24 cellular contexts compared by ENCODE assay signal in genomic region chr4:59223292-59223941, GRCh38.
A peak's percentile ranks its signal among the peaks of the same experiment; 100 is the strongest.
DNase-seq lines count a peak whose midpoint lies in the region; ATAC-seq, FAIRE-seq and TF ChIP-seq lines count a peak whose summit lies in the region.
"Had no signal": no experiment of that assay in that cellular context is flagged by ENCODE, and none has a peak within 500 bp of the region (broad histone marks: within the 10 kb centered on the region; RNA-seq: fewer than 3 reads in every experiment).

No MANE protein-coding gene starts in this region.

- CTCF ChIA-PET in K562 (lab: Yijun Ruan, JAX; ENCODE audit: low intra/inter-chr PET ratio), result no interaction called here

- intact Hi-C loops in K562 (cut with micrococcal nuclease), result no loop called here

- no peak overlapping the region for H3K9ac ChIP-seq in K562 (ENCODE audit: insufficient read depth in 1 of 2, low read depth in 2 of 2, low read length in 2 of 2)
- H3K9ac ChIP-seq: BLaER1 treated with 17β-estradiol and CSF1 and Interleukin-3, amounts not matched to agents 10 nM and 100 nM; KMS-11 had no signal

- H4K20me1 ChIP-seq in K562 (replicated peaks; ENCODE audit: control insufficient read depth, insufficient read depth, low read length), result no peaks in the 10 kb centered on the region
- H4K20me1 ChIP-seq: BLaER1 treated with 17β-estradiol and CSF1 and Interleukin-3, amounts not matched to agents 10 nM and 100 nM had no signal

- POLR2A ChIA-PET in K562 (lab: Yijun Ruan, JAX), result no interaction called here

- in situ Hi-C loops in K562 (cut with MboI), result no loop called here

- TF ChIP-seq CTCF in K562 (IDR thresholded peaks at IDR 0.05 in 2 of 3, conservative IDR thresholded peaks at IDR 0.05 in 1 of 3; ENCODE audit: insufficient read depth in 2 of 3, low read depth in 1 of 3, low read length in 3 of 3), result no peak

- TF ChIP-seq POLR2A in K562 (conservative IDR thresholded peaks at IDR 0.05), result no peak

- 0% methylated on average over 2 of the region's 2 CpGs for WGBS in K562 (ENCODE audit: insufficient coverage, low coverage, missing lambda C conversion rate)

- DNase-seq in NCI-H2081 (lab: John Stamatoyannopoulos, UW), result peak; percentile 23 to 49
- no peak for DNase-seq in NCI-H2081 treated with DMSO at 0.1 percent for 48 hours (lab: John Stamatoyannopoulos, UW)
- peak; percentile 76 for DNase-seq in NCI-H146 (lab: John Stamatoyannopoulos, UW)
- peak; percentile 26 for DNase-seq in NCI-H748 treated with DMSO at 0.1 percent for 48 hours (lab: John Stamatoyannopoulos, UW)
- DNase-seq in K562 (ENCODE audit: extremely low read depth in 1 of 4, low spot score in 3 of 4), result no peak
- DNase-seq in activated effector memory CD4-positive, alpha-beta T cell treated with Interleukin-2 at 50 U/mL for 16 hours, result no peak
- DNase-seq in NCI-H1436 treated with DMSO at 0.1 percent for 48 hours (lab: John Stamatoyannopoulos, UW), result no peak
- no peak for DNase-seq in stimulated activated CD4-positive, alpha-beta T cell treated with anti-CD3 and anti-CD28 coated beads, Interleukin-4, amount 100 ng/mL, for 4 hours
- DNase-seq: CD4-positive, alpha-beta memory T cell; DMS153; GDM1; GOT3; HCEC 1CT; NCI-H1105 treated with DMSO at 0.1 percent for 48 hours; NCI-H1930; NCI-H446 treated with DMSO at 0.1 percent for 48 hours; PC-3; Right ventricle myocardium superior; T-cell had no signal

- FAIRE-seq in K562 (lab: Jason Lieb, UNC), result no peak
- FAIRE-seq: GM18507 had no signal

- no peaks in the 10 kb centered on the region for H3K9me1 ChIP-seq in K562 (ENCODE audit: control insufficient read depth, insufficient read depth, low read length)

- H3K79me2 ChIP-seq in K562 (ENCODE audit: control insufficient read depth, insufficient read depth, low read length), result no peaks in the 10 kb centered on the region

- H3K27me3 ChIP-seq in K562 (ENCODE audit: control insufficient read depth in 2 of 2, insufficient read depth in 2 of 2, low read length in 2 of 2), result no peaks in the 10 kb centered on the region
- H3K27me3 ChIP-seq: BLaER1 treated with 17β-estradiol and CSF1 and Interleukin-3, amounts not matched to agents 10 nM and 100 nM had no signal

- no peaks in the 10 kb centered on the region for H3K4me1 ChIP-seq in K562 (replicated peaks in 1 of 2; ENCODE audit: control insufficient read depth in 2 of 2, insufficient read depth in 2 of 2, low read length in 2 of 2)
- H3K4me1 ChIP-seq: BLaER1 treated with 17β-estradiol and CSF1 and Interleukin-3, amounts not matched to agents 10 nM and 100 nM had no signal

- no peak for TF ChIP-seq RAD21 in K562 (CRISPR knock-in tag; conservative IDR thresholded peaks at IDR 0.05 in 1 of 2, IDR thresholded peaks at IDR 0.05 in 1 of 2)

- H3K4me3 ChIP-seq in K562, result no peak overlapping the region
- H3K4me3 ChIP-seq: BLaER1 treated with 17β-estradiol and CSF1 and Interleukin-3, amounts not matched to agents 10 nM and 100 nM had no signal

- H3K36me3 ChIP-seq in K562 (ENCODE audit: control insufficient read depth, insufficient read depth, low read length), result no peaks in the 10 kb centered on the region
- H3K36me3 ChIP-seq: BLaER1 treated with 17β-estradiol and CSF1 and Interleukin-3, amounts not matched to agents 10 nM and 100 nM had no signal

- no peak overlapping the region for H3K27ac ChIP-seq in K562 (ENCODE audit: extremely low read depth, low read depth, low read length)
- H3K27ac ChIP-seq: 22Rv1; BLaER1 treated with 17β-estradiol and CSF1 and Interleukin-3, amounts not matched to agents 10 nM and 100 nM; HL-60; KMS-11 had no signal

- ATAC-seq in K562, result no peak
- ATAC-seq: PC-3, T-cell had no signal

- H3K4me2 ChIP-seq in K562 (ENCODE audit: insufficient read depth, low read length), result no peak overlapping the region
- H3K4me2 ChIP-seq: BLaER1 treated with 17β-estradiol and CSF1 and Interleukin-3, amounts not matched to agents 10 nM and 100 nM; KMS-11 had no signal

- TF ChIP-seq EP300 in K562 (IDR thresholded peaks at IDR 0.05; ENCODE audit: low read length), result no peak

- no TSS peak for BruUV-seq in K562 (replicated peaks; lab: Mats Ljungman, UMichigan)

- H3K9me3 ChIP-seq in K562 (replicated peaks; ENCODE audit: control insufficient read depth, insufficient read depth, low read depth, low read length), result no peaks in the 10 kb centered on the region
- H3K9me3 ChIP-seq: BLaER1 treated with 17β-estradiol and CSF1 and Interleukin-3, amounts not matched to agents 10 nM and 100 nM had no signal

- no peak overlapping the region for H2AFZ ChIP-seq in K562 (ENCODE audit: low read depth, low read length)

TF ChIP-seq in K562, 482 proteins besides CTCF, POLR2A, EP300 and RAD21:
- TF ChIP-seq MAFF (IDR thresholded peaks at IDR 0.05; ENCODE audit: low read length), result no peak
- no peak for TF ChIP-seq COPS2 (conservative IDR thresholded peaks at IDR 0.05)
- no peak for TF ChIP-seq E2F8 (IDR thresholded peaks at IDR 0.05; ENCODE audit: low read depth, partially characterized antibody)
- no peak for TF ChIP-seq PHB (CRISPR knock-in tag; IDR thresholded peaks at IDR 0.05)
- TF ChIP-seq C11orf30 (IDR thresholded peaks at IDR 0.05; ENCODE audit: low read depth), result peak; percentile 31; the same call in 1 of the 2 replicates
- no peak for TF ChIP-seq SAFB (IDR thresholded peaks at IDR 0.05; ENCODE audit: borderline replicate concordance, low read depth, low read length)
- no peak for TF ChIP-seq SAP30 (IDR thresholded peaks at IDR 0.05; ENCODE audit: borderline replicate concordance, insufficient read depth, low read depth, low read length, poor library complexity, severe bottlenecking)
- TF ChIP-seq ZNF316 (IDR thresholded peaks at IDR 0.05), result peak; percentile 47; the same call in 1 of the 2 replicates
- TF ChIP-seq TSHZ1 (CRISPR knock-in tag; IDR thresholded peaks at IDR 0.05), result no peak
- TF ChIP-seq ELK3 (CRISPR knock-in tag; IDR thresholded peaks at IDR 0.05), result no peak

Comparison
In these comparisons a context has a peak if more than half of its experiments do, and no peak if none do; other contexts are left out.
1. DNase-seq: peak in NCI-H2081 (2 of 2), NCI-H146 (single experiment) and NCI-H748 treated with DMSO at 0.1 percent for 48 hours (single experiment); none in NCI-H2081 treated with DMSO at 0.1 percent for 48 hours (single experiment), K562 (0 of 4), activated effector memory CD4-positive, alpha-beta T cell treated with Interleukin-2 at 50 U/mL for 16 hours (single experiment), NCI-H1436 treated with DMSO at 0.1 percent for 48 hours (single experiment) and stimulated activated CD4-positive, alpha-beta T cell treated with anti-CD3 and anti-CD28 coated beads, Interleukin-4, amount 100 ng/mL, for 4 hours (0 of 2).